In the genomic region with DNA sequence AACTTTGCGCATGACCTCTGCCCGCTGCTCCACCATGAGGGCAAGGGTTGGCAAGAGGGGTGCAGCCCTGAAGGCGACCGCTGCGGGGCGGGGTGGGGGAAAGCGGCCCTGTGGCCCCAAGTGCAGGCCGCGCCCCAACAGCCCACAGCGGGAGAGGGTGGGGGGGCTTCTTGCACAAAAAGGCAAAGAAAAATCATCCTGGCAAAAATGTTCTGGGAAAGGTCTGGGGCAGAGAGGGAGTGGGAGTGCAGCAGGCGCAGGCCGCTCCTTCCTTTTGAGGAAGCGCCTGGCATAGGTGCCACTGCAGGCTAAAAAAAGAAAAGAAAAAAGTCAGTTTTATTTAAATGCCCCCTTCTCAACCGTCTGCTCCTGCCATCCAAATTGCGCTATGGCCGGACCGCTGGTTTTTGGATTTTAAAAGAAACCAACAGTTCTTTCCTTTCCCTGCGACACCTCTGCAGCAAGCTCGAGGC, we compare ENCODE assay signal across 23 cellular contexts. TPM values are rescaled to one million over a fixed set of nuclear protein-coding genes. Genes with fewer than 3 reads are reported as not detected.
DNase-seq lines count a peak whose midpoint lies in the region; ATAC-seq, FAIRE-seq and TF ChIP-seq lines count a peak whose summit lies in the region.
"Had no signal": no experiment of that assay in that cellular context is flagged by ENCODE, and none has a peak within 500 bp of the region (broad histone marks: within the 10 kb centered on the region; RNA-seq: fewer than 3 reads in every experiment).

No MANE protein-coding gene starts in this region.

- H3K9me3 ChIP-seq in SK-N-SH, result no peaks in the 10 kb centered on the region
- no peaks in the 10 kb centered on the region for H3K9me3 ChIP-seq in neural progenitor cell (ENCODE audit: low read depth)
- H3K9me3 ChIP-seq: tibial nerve had no signal

- H3K27ac ChIP-seq in SK-N-SH (ENCODE audit: low read depth in 2 of 2, low read length in 1 of 2), result no peak overlapping the region
- no peak overlapping the region for H3K27ac ChIP-seq in neural progenitor cell
- H3K27ac ChIP-seq: 22Rv1, tibial nerve had no signal

- H3K4me2 ChIP-seq in SK-N-SH (no peak overlapping the region), neural progenitor cell (peak overlapping the region; percentile 82)

- H3K9ac ChIP-seq in SK-N-SH, result no peak overlapping the region
- H3K9ac ChIP-seq in neural progenitor cell, result no peak overlapping the region

- H3K9me3 Mint-ChIP-seq in Calu3 (ENCODE audit: low read depth, unreplicated experiment), result no peaks in the 10 kb centered on the region
- no peaks in the 10 kb centered on the region for H3K9me3 Mint-ChIP-seq in dendritic cell treated with granulocyte-macrophage colony-stimulating factor and Interleukin-4, amounts not matched to agents 40 ng/mL and 50 ng/mL, for 4 days
- no peaks in the 10 kb centered on the region for H3K9me3 Mint-ChIP-seq in neural progenitor cell

- 43% methylated on average over 19 of the region's 19 CpGs for WGBS in SK-N-SH (ENCODE audit: low lambda C conversion rate)

- H3K27me3 Mint-ChIP-seq in Calu3 (ENCODE audit: unreplicated experiment) (peaks cover 79% of the 10 kb centered on the region), neural progenitor cell (ENCODE audit: insufficient read depth, low read depth) (peaks cover 90% of the 10 kb centered on the region)
- peaks cover 84% of the 10 kb centered on the region for H3K27me3 Mint-ChIP-seq in dendritic cell treated with granulocyte-macrophage colony-stimulating factor and Interleukin-4, amounts not matched to agents 40 ng/mL and 50 ng/mL, for 4 days

- H3K36me3 Mint-ChIP-seq in Calu3 (ENCODE audit: insufficient read depth, unreplicated experiment) (peaks cover 9% of the 10 kb centered on the region), neural progenitor cell (no peaks in the 10 kb centered on the region)
- H3K36me3 Mint-ChIP-seq in dendritic cell treated with granulocyte-macrophage colony-stimulating factor and Interleukin-4, amounts not matched to agents 40 ng/mL and 50 ng/mL, for 4 days (ENCODE audit: low read depth), result no peaks in the 10 kb centered on the region

- TF ChIP-seq CTCF in SK-N-SH (IDR thresholded peaks at IDR 0.05) (no peak), Calu3 (IDR thresholded peaks at IDR 0.05; ENCODE audit: unreplicated experiment) (no peak), neural progenitor cell (IDR thresholded peaks at IDR 0.05) (peak; percentile 25)

- H3F3A ChIP-seq in SK-N-SH (replicated peaks; ENCODE audit: insufficient read depth) (no peaks in the 10 kb centered on the region), neural progenitor cell (ENCODE audit: low read depth) (peaks cover 55% of the 10 kb centered on the region)

- TF ChIP-seq EP300 in SK-N-SH (IDR thresholded peaks at IDR 0.05; ENCODE audit: borderline replicate concordance in 1 of 2, low read depth in 1 of 2, low read length in 1 of 2), result no peak

- CTCF ChIA-PET in SK-N-SH (lab: Yijun Ruan, JAX), result interaction anchor here (1.4 to 1.5 kb wide), 2 partner anchors 14 to 176 kb away, joined by 3 to 7 read pairs; no protein-coding TSS in a partner anchor
- CTCF ChIA-PET in Calu3 (lab: Charles Lee), result no interaction called here

- peaks cover 68% of the 10 kb centered on the region for H3K27me3 ChIP-seq in SK-N-SH (ENCODE audit: insufficient read depth)
- H3K27me3 ChIP-seq in neural progenitor cell, result peaks cover 99% of the 10 kb centered on the region

- H3K4me3 Mint-ChIP-seq in Calu3 (ENCODE audit: low read depth, unreplicated experiment), result peak overlapping the region; percentile 96
- H3K4me3 Mint-ChIP-seq in dendritic cell treated with granulocyte-macrophage colony-stimulating factor and Interleukin-4, amounts not matched to agents 40 ng/mL and 50 ng/mL, for 4 days, result peak overlapping the region; percentile 64
- H3K4me3 Mint-ChIP-seq in neural progenitor cell, result peak overlapping the region; percentile 83

- no TSS peak for BruUV-seq in Calu3 (replicated peaks; lab: Mats Ljungman, UMichigan)

- H3K4me1 ChIP-seq in SK-N-SH (ENCODE audit: control insufficient read depth in 1 of 2, insufficient read depth in 2 of 2, low read depth in 1 of 2, low read length in 1 of 2), result peaks cover 0 to 7% of the 10 kb centered on the region in 2 experiments; a peak in 1 of 4 replicates
- H3K4me1 ChIP-seq in neural progenitor cell, result peaks cover 42% of the 10 kb centered on the region

- FAIRE-seq in GM12891 (lab: Jason Lieb, UNC), result no peak
- FAIRE-seq: H54 had no signal

- H3K4me3 ChIP-seq in SK-N-SH (ENCODE audit: low read depth in 2 of 2, low read length in 1 of 2) (no peak overlapping the region), neural progenitor cell (peak overlapping the region; percentile 52)

- intact Hi-C loops in Calu3 (cut with micrococcal nuclease; ENCODE audit: unreplicated experiment), result no loop called here
- intact Hi-C loops in dendritic cell treated with granulocyte-macrophage colony-stimulating factor and Interleukin-4, amounts not matched to agents 40 ng/mL and 50 ng/mL, for 4 days (cut with micrococcal nuclease), result no loop called here

- DNase-seq in SK-N-SH (no peak), Calu3 (no peak), neural progenitor cell (ENCODE audit: low spot score) (peak; percentile 34), GM12891 (ENCODE audit: insufficient read length, low spot score) (no peak), SIG-M5 treated with dmso at 0.1 percent for 504 hours (lab: John Stamatoyannopoulos, UW; ENCODE audit: unreplicated experiment) (no peak)
- no peak for DNase-seq in stimulated activated naive CD4-positive, alpha-beta T cell (lab: John Stamatoyannopoulos, UW)
- DNase-seq: activated CD4-positive, alpha-beta T cell treated with anti-CD3 and anti-CD28 coated beads for 1 hour; hypothalamus; MV-4-11; NCI-H2029 treated with DMSO at 0.1 percent for 48 hours; NCI-H510A; stimulated activated CD4-positive, alpha-beta T cell treated with anti-CD3 and anti-CD28 coated beads, Interleukin-4, amount 100 ng/mL, for 1 hour; T1000 had no signal

- H3K9me2 ChIP-seq in SK-N-SH, result no peaks in the 10 kb centered on the region

- H4K20me1 ChIP-seq in SK-N-SH (ENCODE audit: insufficient read depth), result no peaks in the 10 kb centered on the region
- peaks cover 74% of the 10 kb centered on the region for H4K20me1 ChIP-seq in neural progenitor cell (ENCODE audit: low read depth)

- no peak for TF ChIP-seq RAD21 in SK-N-SH (IDR thresholded peaks at IDR 0.05; ENCODE audit: low read length)

- H3K36me3 ChIP-seq in SK-N-SH (replicated peaks in 1 of 2; ENCODE audit: control insufficient read depth in 1 of 2, insufficient read depth in 2 of 2, low read length in 1 of 2), result no peaks in the 10 kb centered on the region
- no peaks in the 10 kb centered on the region for H3K36me3 ChIP-seq in neural progenitor cell
- H3K36me3 ChIP-seq: tibial nerve had no signal

- H3K79me2 ChIP-seq in SK-N-SH (ENCODE audit: insufficient read depth) (no peaks in the 10 kb centered on the region), neural progenitor cell (ENCODE audit: low read depth) (peaks cover 13% of the 10 kb centered on the region)

- ATAC-seq in SK-N-SH treated with all-trans-retinoic acid at 6 μM for 48 hours, result no peak
- ATAC-seq: Right ventricle myocardium inferior had no signal

- POLR2A ChIA-PET in SK-N-SH (lab: Yijun Ruan, JAX), result no interaction called here

- H3K27ac Mint-ChIP-seq in Calu3 (ENCODE audit: unreplicated experiment) (peak overlapping the region; percentile 23), neural progenitor cell (no peak overlapping the region)
- H3K27ac Mint-ChIP-seq in dendritic cell treated with granulocyte-macrophage colony-stimulating factor and Interleukin-4, amounts not matched to agents 40 ng/mL and 50 ng/mL, for 4 days, result no peak overlapping the region
- H3K27ac Mint-ChIP-seq: CD14-positive monocyte had no signal

- TF ChIP-seq POLR2A in GM12891 (IDR thresholded peaks at IDR 0.05; ENCODE audit: low read depth, low read length), result no peak

- H2AFZ ChIP-seq in SK-N-SH (ENCODE audit: low read depth) (no peak overlapping the region), neural progenitor cell (replicated peaks) (no peak overlapping the region)

- H3K4me1 Mint-ChIP-seq in Calu3 (ENCODE audit: low read depth, unreplicated experiment), result peaks cover 16% of the 10 kb centered on the region
- peaks cover 27% of the 10 kb centered on the region for H3K4me1 Mint-ChIP-seq in dendritic cell treated with granulocyte-macrophage colony-stimulating factor and Interleukin-4, amounts not matched to agents 40 ng/mL and 50 ng/mL, for 4 days (ENCODE audit: low read depth)
- peaks cover 26% of the 10 kb centered on the region for H3K4me1 Mint-ChIP-seq in neural progenitor cell

TF ChIP-seq in SK-N-SH, 30 proteins besides CTCF, POLR2A, EP300 and RAD21:
- TF ChIP-seq EZH2phosphoT487 (IDR thresholded peaks at IDR 0.05; ENCODE audit: borderline replicate concordance, low read depth) (peak; percentile 33; the same call in 1 of the 2 replicates), GABPA (IDR thresholded peaks at IDR 0.05; ENCODE audit: low read depth) (no peak)
TF ChIP-seq in SK-N-SH: peak in this region for 1.

TF ChIP-seq in SK-N-SH treated with all-trans-retinoic acid at 6 μM for 48 hours, 23 proteins besides CTCF, POLR2A, EP300 and RAD21 (continues in another document):
- TF ChIP-seq ZNF565 (CRISPR knock-in tag; conservative IDR thresholded peaks at IDR 0.05; ENCODE audit: low read depth) (no peak), ESRRG (CRISPR knock-in tag; IDR thresholded peaks at IDR 0.05) (no peak), GLIS3 (CRISPR knock-in tag; IDR thresholded peaks at IDR 0.05) (no peak), ISL1 (CRISPR knock-in tag; IDR thresholded peaks at IDR 0.05) (no peak), SNAI2 (CRISPR knock-in tag; IDR thresholded peaks at IDR 0.05) (no peak), ZFP30 (CRISPR knock-in tag; IDR thresholded peaks at IDR 0.05) (no peak)

TF ChIP-seq in GM12891, 5 proteins besides CTCF, POLR2A, EP300 and RAD21:
- TF ChIP-seq SPI1 (IDR thresholded peaks at IDR 0.05; ENCODE audit: low read depth, low read length) (no peak), POU2F2 (IDR thresholded peaks at IDR 0.05; ENCODE audit: low read depth, low read length) (no peak), POLR2AphosphoS5 (IDR thresholded peaks at IDR 0.05; ENCODE audit: low read depth, low read length) (no peak), PAX5 (IDR thresholded peaks at IDR 0.05; ENCODE audit: insufficient read depth, low read length, severe bottlenecking) (no peak), TAF1 (IDR thresholded peaks at IDR 0.05; ENCODE audit: low read depth, low read length) (no peak)

RNA-seq across cellular contexts. Expression of gene ARX, which starts 1.4 kb away (rescaled TPM):
- polyA plus RNA-seq in SK-N-SH (2012; rRNA removed), result not detected in 2 replicates
- polyA plus RNA-seq in SK-N-SH (2012; cell fraction: cytosol; rRNA removed), result not detected in 2 replicates
- polyA plus RNA-seq in SK-N-SH (2012; cell fraction: nucleus; rRNA removed), result not detected in 2 replicates
- total RNA-seq in Calu3 (2022), result not detected in 2 replicates
- 5.3 and 9.0 TPM in 2 replicates for total RNA-seq in neural progenitor cell (ENCODE audit: low replicate concordance)
- not detected for polyA plus RNA-seq in GM12891 (2012; ENCODE audit: low read depth, missing spikeins)
- total RNA-seq: chondrocyte, mesenteric fat pad, osteocyte, Right ventricle myocardium inferior, tibial nerve had no signal
- polyA plus RNA-seq: CD14-positive monocyte had no signal
